ENCODE assay signal across 32 cellular contexts in genomic region chr3:16568115-16568514, GRCh38. TPM values are rescaled to one million over a fixed set of nuclear protein-coding genes. Genes with fewer than 3 reads are reported as not detected.
"Had no signal": no experiment of that assay in that cellular context is flagged by ENCODE, and none has a peak within 500 bp of the region (broad histone marks: within the 10 kb centered on the region; RNA-seq: fewer than 3 reads in every experiment).

No MANE protein-coding gene starts in this region.

- H3K27me3 Mint-ChIP-seq: type B pancreatic cell had no signal

- H3K36me3 Mint-ChIP-seq: stimulated activated effector memory CD8-positive, alpha-beta T cell treated with anti-CD3 and anti-CD28 coated beads, Interleukin-12 subunit alpha, Interleukin-12 subunit beta, amount 100 ng/mL, for 72 hours; stimulated activated memory B cell treated with anti-CD40 and anti-IgM and Interleukin-4, amounts not matched to agents 10 μg/mL and 1 μg/mL and 100 μg/mL, for 72 hours; type B pancreatic cell had no signal

- H3K9me3 ChIP-seq: suprapubic skin, testis, thoracic aorta, thyroid gland, upper lobe of left lung, upper lobe of right lung, uterus, vagina had no signal

- H3K27ac ChIP-seq: stomach, suprapubic skin, testis, thoracic aorta, thyroid gland, tibial artery, tibial nerve, transverse colon, upper lobe of left lung, upper lobe of right lung, uterus, vagina had no signal

- H3K4me1 Mint-ChIP-seq: stimulated activated effector memory CD8-positive, alpha-beta T cell treated with anti-CD3 and anti-CD28 coated beads, Interleukin-12 subunit alpha, Interleukin-12 subunit beta, amount 100 ng/mL, for 72 hours; stimulated activated memory B cell treated with anti-CD40 and anti-IgM and Interleukin-4, amounts not matched to agents 10 μg/mL and 1 μg/mL and 100 μg/mL, for 72 hours; stimulated activated naive B cell treated with anti-CD40 and anti-IgM and Interleukin-4, amounts not matched to agents 10 μg/mL and 1 μg/mL and 100 μg/mL, for 72 hours; stimulated activated naive CD8-positive, alpha-beta T cell treated with anti-CD3 and anti-CD28 coated beads, Interleukin-15, amount 100 ng/mL, for 72 hours had no signal

- H3K9me3 Mint-ChIP-seq: stimulated activated effector memory CD8-positive, alpha-beta T cell treated with anti-CD3 and anti-CD28 coated beads, Interleukin-12 subunit alpha, Interleukin-12 subunit beta, amount 100 ng/mL, for 72 hours; stimulated activated naive CD8-positive, alpha-beta T cell treated with anti-CD3 and anti-CD28 coated beads, Interleukin-15, Interleukin-2, amounts not matched to agents 100 ng/mL and 50 ng/mL, for 24 hours had no signal

- H3K27me3 ChIP-seq: stomach, suprapubic skin, testis, thyroid gland, tibial artery, tibial nerve, transverse colon, upper lobe of left lung, upper lobe of right lung, uterus, vagina had no signal

- H3K4me1 ChIP-seq: stomach, suprapubic skin, testis, thyroid gland, tibial artery, tibial nerve, transverse colon, upper lobe of left lung, upper lobe of right lung, uterus, vagina had no signal

- ATAC-seq: stimulated activated effector memory CD8-positive, alpha-beta T cell treated with anti-CD3 and anti-CD28 coated beads, Interleukin-12 subunit alpha, Interleukin-12 subunit beta, amount 100 ng/mL, for 72 hours; stimulated activated memory B cell treated with anti-CD40 and anti-IgM and Interleukin-4, amounts not matched to agents 10 μg/mL and 1 μg/mL and 100 μg/mL, for 72 hours; stimulated activated naive B cell treated with anti-CD40 and anti-IgM and Interleukin-4, amounts not matched to agents 10 μg/mL and 1 μg/mL and 100 μg/mL, for 72 hours; stimulated activated naive CD8-positive, alpha-beta T cell treated with anti-CD3 and anti-CD28 coated beads, Interleukin-15, amount 100 ng/mL, for 72 hours; stimulated activated naive CD8-positive, alpha-beta T cell treated with anti-CD3 and anti-CD28 coated beads, Interleukin-15, Interleukin-2, amounts not matched to agents 100 U/mL and 50 U/mL, for 24 hours; upper lobe of right lung had no signal

- H3K4me3 ChIP-seq: stomach, suprapubic skin, testis, thoracic aorta, thyroid gland, tibial artery, tibial nerve, transverse colon, upper lobe of left lung, upper lobe of right lung, uterus, vagina had no signal

- DNase-seq: stimulated activated CD4-positive, alpha-beta T cell treated with anti-CD3 and anti-CD28 coated beads, Interleukin-2, amount 100 ng/mL, for 48 hours; stimulated activated CD4-positive, alpha-beta T cell treated with anti-CD3 and anti-CD28 coated beads, Interleukin-4, amount 100 ng/mL, for 1 hour; stimulated activated CD4-positive, alpha-beta T cell treated with anti-CD3 and anti-CD28 coated beads, Interleukin-4, amount 100 ng/mL, for 24 hours; stimulated activated CD4-positive, alpha-beta T cell treated with anti-CD3 and anti-CD28 coated beads, Interleukin-4, amount 100 ng/mL, for 4 hours; stimulated activated CD8-positive, alpha-beta memory T cell treated with anti-CD3 and anti-CD28 coated beads, Interleukin-4, amount 100 ng/mL, for 48 hours; stimulated activated naive B cell treated with anti-CD40 and anti-IgM and Interleukin-4, amounts not matched to agents 10 μg/mL and 1 μg/mL and 100 μg/mL, for 72 hours; stimulated activated naive CD4-positive, alpha-beta T cell; stimulated activated naive CD4-positive, alpha-beta T cell treated with Interleukin-2 at 50 U/mL for 16 hours; stimulated activated naive CD8-positive, alpha-beta T cell treated with anti-CD3 and anti-CD28 coated beads, Interleukin-15, amount 100 ng/mL, for 72 hours; stimulated activated naive CD8-positive, alpha-beta T cell treated with anti-CD3 and anti-CD28 coated beads, Interleukin-15, Interleukin-2, amounts not matched to agents 100 U/mL and 50 U/mL, for 24 hours; stomach; substantia nigra; testis; thyroid gland; tibial artery; transverse colon; trophoblast cell; upper lobe of left lung; upper lobe of right lung; uterus had no signal

- H3K4me3 Mint-ChIP-seq: stimulated activated effector memory CD8-positive, alpha-beta T cell treated with anti-CD3 and anti-CD28 coated beads, Interleukin-12 subunit alpha, Interleukin-12 subunit beta, amount 100 ng/mL, for 72 hours; stimulated activated memory B cell treated with anti-CD40 and anti-IgM and Interleukin-4, amounts not matched to agents 10 μg/mL and 1 μg/mL and 100 μg/mL, for 72 hours; stimulated activated naive B cell treated with anti-CD40 and anti-IgM and Interleukin-4, amounts not matched to agents 10 μg/mL and 1 μg/mL and 100 μg/mL, for 72 hours; stimulated activated naive CD8-positive, alpha-beta T cell treated with anti-CD3 and anti-CD28 coated beads, Interleukin-15, amount 100 ng/mL, for 72 hours; stimulated activated naive CD8-positive, alpha-beta T cell treated with anti-CD3 and anti-CD28 coated beads, Interleukin-15, Interleukin-2, amounts not matched to agents 100 ng/mL and 50 ng/mL, for 24 hours; type B pancreatic cell had no signal

- H3K27ac Mint-ChIP-seq: stimulated activated effector memory CD8-positive, alpha-beta T cell treated with anti-CD3 and anti-CD28 coated beads, Interleukin-12 subunit alpha, Interleukin-12 subunit beta, amount 100 ng/mL, for 72 hours; stimulated activated memory B cell treated with anti-CD40 and anti-IgM and Interleukin-4, amounts not matched to agents 10 μg/mL and 1 μg/mL and 100 μg/mL, for 72 hours; stimulated activated naive B cell treated with anti-CD40 and anti-IgM and Interleukin-4, amounts not matched to agents 10 μg/mL and 1 μg/mL and 100 μg/mL, for 72 hours; stimulated activated naive CD8-positive, alpha-beta T cell treated with anti-CD3 and anti-CD28 coated beads, Interleukin-15, amount 100 ng/mL, for 72 hours; stimulated activated naive CD8-positive, alpha-beta T cell treated with anti-CD3 and anti-CD28 coated beads, Interleukin-15, Interleukin-2, amounts not matched to agents 100 ng/mL and 50 ng/mL, for 24 hours; type B pancreatic cell had no signal

- H3K36me3 ChIP-seq: stomach, suprapubic skin, thoracic aorta, thyroid gland, tibial artery, tibial nerve, transverse colon, upper lobe of left lung, upper lobe of right lung, uterus, vagina had no signal

RNA-seq across cellular contexts. Expression of gene DAZL, which starts 37.1 kb away (rescaled TPM):
- total RNA-seq: subcutaneous adipose tissue, temporal lobe, thoracic aorta, tibial nerve, transverse colon, upper lobe of left lung, upper lobe of right lung, ureter, urinary bladder, vagina had no signal
- polyA plus RNA-seq: urinary bladder had no signal
